ENCODE assay signal across 11 cellular contexts in the genomic region with DNA sequence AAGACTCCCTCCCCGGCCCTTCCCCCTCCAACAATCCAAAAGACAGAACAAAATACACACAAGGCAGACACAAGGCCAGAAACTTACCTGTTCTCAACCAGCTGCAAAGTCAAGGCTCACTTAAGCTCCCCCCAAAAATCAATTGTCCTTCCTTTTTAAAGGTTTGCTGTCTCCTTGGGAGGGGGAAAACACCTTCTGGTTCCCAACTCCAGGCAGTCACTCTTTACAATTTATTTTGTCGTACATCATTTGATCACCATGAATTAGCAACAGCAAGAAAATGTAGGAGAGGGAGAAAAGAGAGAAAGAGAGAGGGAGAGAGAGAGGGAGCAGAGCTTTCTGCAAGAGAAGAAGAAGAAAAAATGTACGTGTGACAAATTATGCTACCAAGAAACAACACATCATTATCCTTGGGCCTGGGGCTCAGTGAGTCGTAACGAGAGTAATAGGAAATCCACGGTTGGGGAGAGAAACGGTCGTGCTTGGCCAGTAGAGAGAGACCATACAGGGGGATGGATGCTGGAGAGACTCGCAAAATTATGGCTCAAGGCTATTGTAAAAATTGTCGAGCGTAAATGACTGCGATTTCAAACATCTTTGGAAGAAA. TPM values are rescaled to one million over a fixed set of nuclear protein-coding genes. Genes with fewer than 3 reads are reported as not detected.
DNase-seq lines count a peak whose midpoint lies in the region; ATAC-seq, FAIRE-seq and TF ChIP-seq lines count a peak whose summit lies in the region.
"Had no signal": no experiment of that assay in that cellular context is flagged by ENCODE, and none has a peak within 500 bp of the region (broad histone marks: within the 10 kb centered on the region; RNA-seq: fewer than 3 reads in every experiment).

A gene with protein sequence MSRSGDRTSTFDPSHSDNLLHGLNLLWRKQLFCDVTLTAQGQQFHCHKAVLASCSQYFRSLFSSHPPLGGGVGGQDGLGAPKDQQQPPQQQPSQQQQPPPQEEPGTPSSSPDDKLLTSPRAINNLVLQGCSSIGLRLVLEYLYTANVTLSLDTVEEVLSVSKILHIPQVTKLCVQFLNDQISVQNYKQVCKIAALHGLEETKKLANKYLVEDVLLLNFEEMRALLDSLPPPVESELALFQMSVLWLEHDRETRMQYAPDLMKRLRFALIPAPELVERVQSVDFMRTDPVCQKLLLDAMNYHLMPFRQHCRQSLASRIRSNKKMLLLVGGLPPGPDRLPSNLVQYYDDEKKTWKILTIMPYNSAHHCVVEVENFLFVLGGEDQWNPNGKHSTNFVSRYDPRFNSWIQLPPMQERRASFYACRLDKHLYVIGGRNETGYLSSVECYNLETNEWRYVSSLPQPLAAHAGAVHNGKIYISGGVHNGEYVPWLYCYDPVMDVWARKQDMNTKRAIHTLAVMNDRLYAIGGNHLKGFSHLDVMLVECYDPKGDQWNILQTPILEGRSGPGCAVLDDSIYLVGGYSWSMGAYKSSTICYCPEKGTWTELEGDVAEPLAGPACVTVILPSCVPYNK (minus strand): TSS at position 444 of the 607 bp plus-strand sequence. CDS start 2,432 bp downstream, outside the sequence.

- H3K4me1 Mint-ChIP-seq in chondrocyte (ENCODE audit: low read depth), result peaks cover 21% of the 10 kb centered on the region
- H3K4me1 Mint-ChIP-seq in neural crest cell, result peaks cover 31% of the 10 kb centered on the region
- no peaks in the 10 kb centered on the region for H3K4me1 Mint-ChIP-seq in natural killer cell
- H3K4me1 Mint-ChIP-seq: activated CD4-positive, alpha-beta T cell treated with anti-CD3 and anti-CD28 coated beads, Interleukin-2, amount 10 ng/mL, durations not matched to agents 7 days and 5 days had no signal

- H3K27me3 Mint-ChIP-seq in chondrocyte (ENCODE audit: low read depth) (peaks cover 51% of the 10 kb centered on the region), neural crest cell (ENCODE audit: low read depth) (peaks cover 73% of the 10 kb centered on the region), natural killer cell (ENCODE audit: low read depth in 2 of 2) (peaks cover 17 to 40% of the 10 kb centered on the region in 2 donors)

- ATAC-seq in A549 (no peak), natural killer cell (no peak)

- intact Hi-C loops in natural killer cell (cut with micrococcal nuclease), result no loop called here

- no peaks in the 10 kb centered on the region for H3K4me1 ChIP-seq in A549

- TF ChIP-seq CTCF in A549 (IDR thresholded peaks at IDR 0.05) (no peak), GM20000 (IDR thresholded peaks at IDR 0.05; ENCODE audit: extremely low read depth, missing control alignments) (no peak), chondrocyte (IDR thresholded peaks at IDR 0.05) (no peak), neural crest cell (conservative IDR thresholded peaks at IDR 0.05) (no peak), natural killer cell (IDR thresholded peaks at IDR 0.05) (no peak)

- no peak for TF ChIP-seq EP300 in A549 (IDR thresholded peaks at IDR 0.05)

- peak within 1 kb of the TSS; percentile 81 for H3K4me2 ChIP-seq in A549

- peak within 1 kb of the TSS; percentile 54 for H3K4me3 Mint-ChIP-seq in chondrocyte (ENCODE audit: unreplicated experiment)
- H3K4me3 Mint-ChIP-seq in neural crest cell, result peak within 1 kb of the TSS; percentile 82
- no peak within 1 kb of the TSS for H3K4me3 Mint-ChIP-seq in natural killer cell
- H3K4me3 Mint-ChIP-seq: activated CD4-positive, alpha-beta T cell treated with anti-CD3 and anti-CD28 coated beads, Interleukin-2, amount 10 ng/mL, durations not matched to agents 7 days and 5 days; HFFc6 had no signal

- H3K36me3 Mint-ChIP-seq in chondrocyte (ENCODE audit: low read depth) (no peaks in the 10 kb centered on the region), neural crest cell (ENCODE audit: low read depth) (no peaks in the 10 kb centered on the region), natural killer cell (no peaks in the 10 kb centered on the region)

- H3K9me3 Mint-ChIP-seq in chondrocyte (ENCODE audit: low read depth), result peaks cover 4% of the 10 kb centered on the region
- H3K9me3 Mint-ChIP-seq in neural crest cell, result no peaks in the 10 kb centered on the region
- H3K9me3 Mint-ChIP-seq in natural killer cell, result peaks cover 0 to 4% of the 10 kb centered on the region in 2 donors
- H3K9me3 Mint-ChIP-seq: activated CD4-positive, alpha-beta T cell treated with anti-CD3 and anti-CD28 coated beads, Interleukin-2, amount 10 ng/mL, durations not matched to agents 7 days and 5 days had no signal

- DNase-seq in A549 (ENCODE audit: low read depth in 1 of 2, low spot score in 1 of 2), result no peak
- DNase-seq in GM20000 (ENCODE audit: low spot score), result peak; percentile 17
- no peak for DNase-seq in chondrocyte (ENCODE audit: low spot score)
- no peak for DNase-seq in neural crest cell (ENCODE audit: low read depth, low spot score)
- DNase-seq in C1 segment of cervical spinal cord (lab: John Stamatoyannopoulos, UW), result no peak
- DNase-seq in activated T-cell treated with anti-CD3 and anti-CD28 coated beads, Interleukin-2, amount 50 U/mL, for 1 hour, result no peak
- no peak for DNase-seq in natural killer cell
- no peak for DNase-seq in GM03348 (ENCODE audit: low spot score)
- DNase-seq: activated CD4-positive, alpha-beta T cell treated with anti-CD3 and anti-CD28 coated beads, Interleukin-2, amount 10 ng/mL, durations not matched to agents 7 days and 5 days; DMS 273 treated with DMSO at 0.1 percent for 48 hours; HFFc6 had no signal

- H3K27ac ChIP-seq in A549, result no peak within 1 kb of the TSS

- TF ChIP-seq RAD21 in A549 (conservative IDR thresholded peaks at IDR 0.05 in 1 of 2, IDR thresholded peaks at IDR 0.05 in 1 of 2), result no peak

- H3K27ac Mint-ChIP-seq in chondrocyte (ENCODE audit: unreplicated experiment), result no peak within 1 kb of the TSS
- H3K27ac Mint-ChIP-seq in neural crest cell (ENCODE audit: unreplicated experiment), result no peak within 1 kb of the TSS
- no peak within 1 kb of the TSS for H3K27ac Mint-ChIP-seq in natural killer cell
- H3K27ac Mint-ChIP-seq: activated CD4-positive, alpha-beta T cell treated with anti-CD3 and anti-CD28 coated beads, Interleukin-2, amount 10 ng/mL, durations not matched to agents 7 days and 5 days; HFFc6 had no signal

- POLR2A ChIA-PET in A549 (lab: Yijun Ruan, JAX), result no interaction called here

- H3K9me3 ChIP-seq in A549, result no peaks in the 10 kb centered on the region

- no peak for FAIRE-seq in A549 (lab: Jason Lieb, UNC)

- peak within 1 kb of the TSS; percentile 36 for H3K4me3 ChIP-seq in A549

- TF ChIP-seq POLR2A in A549 (IDR thresholded peaks at IDR 0.05; ENCODE audit: low read length), result no peak

- CTCF ChIA-PET in A549 (lab: Yijun Ruan, JAX), result interaction anchor here (1.2 to 1.5 kb wide), 2 partner anchors 9 to 11 kb away, joined by 3 read pairs; no protein-coding TSS in a partner anchor

- WGBS in A549 (ENCODE audit: missing lambda C conversion rate), result 83% methylated on average over 11 of the region's 12 CpGs

TF ChIP-seq in A549, 52 proteins besides CTCF, POLR2A, EP300 and RAD21 (continues in another document):
- TF ChIP-seq, protein P1, sequence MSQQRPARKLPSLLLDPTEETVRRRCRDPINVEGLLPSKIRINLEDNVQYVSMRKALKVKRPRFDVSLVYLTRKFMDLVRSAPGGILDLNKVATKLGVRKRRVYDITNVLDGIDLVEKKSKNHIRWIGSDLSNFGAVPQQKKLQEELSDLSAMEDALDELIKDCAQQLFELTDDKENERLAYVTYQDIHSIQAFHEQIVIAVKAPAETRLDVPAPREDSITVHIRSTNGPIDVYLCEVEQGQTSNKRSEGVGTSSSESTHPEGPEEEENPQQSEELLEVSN (IDR thresholded peaks at IDR 0.05; ENCODE audit: borderline replicate concordance, low read depth), result no peak
- TF ChIP-seq CHD2 (IDR thresholded peaks at IDR 0.05; ENCODE audit: low read length, partially characterized antibody), result no peak
- no peak for TF ChIP-seq ZFP36 (IDR thresholded peaks at IDR 0.05; ENCODE audit: borderline replicate concordance, partially characterized antibody)
- TF ChIP-seq BHLHE40 (IDR thresholded peaks at IDR 0.05; ENCODE audit: low read depth, low read length), result no peak
- no peak for TF ChIP-seq MAFK (IDR thresholded peaks at IDR 0.05; ENCODE audit: partially characterized antibody)
- no peak for TF ChIP-seq MYC (IDR thresholded peaks at IDR 0.05; ENCODE audit: borderline replicate concordance, low read length)
- TF ChIP-seq HOXA7 (CRISPR knock-in tag; IDR thresholded peaks at IDR 0.05), result no peak
- TF ChIP-seq ZSCAN20 (CRISPR knock-in tag; IDR thresholded peaks at IDR 0.05), result no peak
- TF ChIP-seq JUNB (IDR thresholded peaks at IDR 0.05), result no peak
- TF ChIP-seq SREBF2 (IDR thresholded peaks at IDR 0.05), result no peak
- no peak for TF ChIP-seq RCOR1 (IDR thresholded peaks at IDR 0.05; ENCODE audit: low read depth, low read length)
- no peak for TF ChIP-seq SMC3 (IDR thresholded peaks at IDR 0.05)
- TF ChIP-seq, protein P2, sequence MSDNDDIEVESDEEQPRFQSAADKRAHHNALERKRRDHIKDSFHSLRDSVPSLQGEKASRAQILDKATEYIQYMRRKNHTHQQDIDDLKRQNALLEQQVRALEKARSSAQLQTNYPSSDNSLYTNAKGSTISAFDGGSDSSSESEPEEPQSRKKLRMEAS (IDR thresholded peaks at IDR 0.05), result no peak

RNA-seq across cellular contexts. Expression of the gene that starts here (rescaled TPM):
- polyA plus RNA-seq in A549 (2011; rRNA removed), result not detected in 2 replicates
- not detected in 2 replicates for polyA plus RNA-seq in A549 (2012; cell fraction: cytosol; rRNA removed)
- polyA plus RNA-seq in A549 (2012; cell fraction: nucleus; rRNA removed), result not detected in 2 replicates
- polyA plus RNA-seq in A549 (2017; fragmentation: RNase III; extraction: RNeasy Plus Mini Kit Qiagen cat#74134 plus additional on column Dnase treatment), result not detected in 3 replicates
- polyA minus RNA-seq in A549 (2011; rRNA and poly(A)+ RNA removed), result not detected in 2 replicates
- not detected in 3 replicates for total RNA-seq in chondrocyte
- total RNA-seq in neural crest cell, result 2.2 and 2.4 TPM in 2 replicates
- under 1 TPM in 2 of 3 donors, not detected in 1; 0.26 to 0.28 TPM for total RNA-seq in natural killer cell
- total RNA-seq: activated CD4-positive, alpha-beta T cell treated with anti-CD3 and anti-CD28 coated beads, Interleukin-2, amount 10 ng/mL, durations not matched to agents 7 days and 5 days; HFFc6 had no signal
